ENCODE assay signal across 26 cellular contexts in the genomic region with DNA sequence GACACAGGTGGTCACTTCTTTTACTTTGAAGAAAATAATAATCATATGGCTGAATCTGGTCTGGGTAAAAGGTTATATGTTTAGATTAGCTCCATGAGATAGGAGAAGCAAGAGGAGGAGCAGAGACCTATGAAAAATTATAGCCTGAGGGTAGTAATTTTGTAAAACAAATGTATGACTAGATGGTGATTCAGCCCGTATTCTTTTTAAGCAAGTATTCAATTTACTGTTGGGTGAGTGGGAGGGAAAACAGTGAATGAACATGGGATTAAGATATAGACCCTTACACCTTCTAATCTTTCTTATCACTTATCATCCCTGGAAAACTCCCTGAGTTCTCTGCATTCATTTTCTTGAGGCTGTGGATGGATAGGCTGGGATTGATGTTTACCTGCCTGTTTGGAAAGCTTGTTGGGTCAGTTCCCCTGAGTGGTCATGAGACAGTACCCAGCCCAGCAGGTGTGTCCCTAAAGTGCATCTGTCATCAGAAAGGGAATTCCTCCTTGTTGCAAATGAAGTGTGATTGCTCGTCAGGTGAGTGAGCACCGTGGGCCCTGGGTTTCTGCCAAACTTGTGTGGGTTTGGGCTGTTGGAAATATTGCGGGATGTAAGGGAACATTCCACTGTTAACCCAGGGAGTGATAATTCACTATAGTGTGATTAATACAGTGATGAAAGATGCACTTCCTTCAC.
DNase-seq lines count a peak whose midpoint lies in the region; ATAC-seq, FAIRE-seq and TF ChIP-seq lines count a peak whose summit lies in the region.
"Had no signal": no experiment of that assay in that cellular context is flagged by ENCODE, and none has a peak within 500 bp of the region (broad histone marks: within the 10 kb centered on the region; RNA-seq: fewer than 3 reads in every experiment).

No MANE protein-coding gene starts in this region.

- H3K79me2 ChIP-seq in PC-3 (ENCODE audit: low read length): no peaks in the 10 kb centered on the region

- peak overlapping the region; percentile 14; the same call in 1 of the 2 replicates for H3K27ac ChIP-seq in PC-3 (ENCODE audit: low read length)
- H3K27ac ChIP-seq: ascending aorta, gastroesophageal sphincter, KMS-11, left lung, neutrophil, psoas muscle, sigmoid colon, thoracic aorta had no signal

- no peak for TF ChIP-seq POLR2A in H54 (IDR thresholded peaks at IDR 0.05; ENCODE audit: low read depth, low read length)

- H3K4me1 ChIP-seq in PC-3 (ENCODE audit: insufficient read depth, low read length): peaks cover 18% of the 10 kb centered on the region
- H3K4me1 ChIP-seq: ascending aorta, gastroesophageal sphincter, HAP-1, left lung, psoas muscle, sigmoid colon had no signal

- no TSS peak for BruUV-seq in PC-3 (replicated peaks; lab: Mats Ljungman, UMichigan)

- H3K9ac ChIP-seq in PC-3 (ENCODE audit: low read length): no peak overlapping the region
- H3K9ac ChIP-seq: KMS-11 had no signal

- H3K4me3 ChIP-seq in PC-3 (ENCODE audit: low read length): no peak overlapping the region
- H3K4me3 ChIP-seq: ascending aorta, gastroesophageal sphincter, HAP-1, left lung, psoas muscle, sigmoid colon, thoracic aorta had no signal

- H3K9me3 ChIP-seq in PC-3 (ENCODE audit: low read length): no peaks in the 10 kb centered on the region
- H3K9me3 ChIP-seq: HAP-1, neutrophil, thoracic aorta had no signal

- H3F3A ChIP-seq in PC-3 (ENCODE audit: low read length, unreplicated experiment): no peaks in the 10 kb centered on the region

- no peak overlapping the region for H2AFZ ChIP-seq in PC-3 (ENCODE audit: low read length)

- H4K20me1 ChIP-seq in PC-3 (ENCODE audit: low read length): 0 out of 2 replicates have a peak, but pooled peaks cover 3% of the 10 kb centered on the region

- H3K4me2 ChIP-seq in PC-3 (ENCODE audit: low read length): peak overlapping the region; percentile 33
- H3K4me2 ChIP-seq: KMS-11 had no signal

- intact Hi-C loops in PC-3 (cut with micrococcal nuclease): no loop called here
- intact Hi-C loops in posterior cingulate gyrus (cut with DNase I): no loop called here

- no peak for TF ChIP-seq CTCF in PC-3 (conservative IDR thresholded peaks at IDR 0.05; ENCODE audit: low read depth, low read length)

- FAIRE-seq in H54 (lab: Jason Lieb, UNC): peak; percentile 74

- POLR2A ChIA-PET in PC-3 (lab: Charles Lee; ENCODE audit: unreplicated experiment): no interaction called here

- H3K36me3 ChIP-seq in PC-3 (ENCODE audit: low read depth, low read length): no peaks in the 10 kb centered on the region
- H3K36me3 ChIP-seq: ascending aorta, gastroesophageal sphincter, HAP-1, left lung, neutrophil, sigmoid colon, thoracic aorta had no signal

- DNase-seq in COLO668 (lab: John Stamatoyannopoulos, UW; ENCODE audit: unreplicated experiment) (peak; percentile 77), H54 (ENCODE audit: insufficient read length, low spot score) (no peak), PC-3 (peak; percentile 86), posterior cingulate gyrus (no peak), KG1 (lab: John Stamatoyannopoulos, UW) (no peak), NCI-H82 treated with DMSO at 0.1 percent for 48 hours (lab: John Stamatoyannopoulos, UW; ENCODE audit: unreplicated experiment) (no peak)
- DNase-seq in activated CD8-positive, alpha-beta memory T cell treated with anti-CD3 and anti-CD28 coated beads, Interleukin-2, amount 50 U/mL, for 4 hours: no peak
- DNase-seq: activated CD4-positive, alpha-beta T cell treated with anti-CD3 and anti-CD28 coated beads for 4 hours; activated effector memory CD4-positive, alpha-beta T cell treated with anti-CD3 and anti-CD28 coated beads, Interleukin-2, amount 50 U/mL, for 16 hours; activated naive CD8-positive, alpha-beta T cell treated with anti-CD3 and anti-CD28 coated beads for 36 hours; CD4-positive, alpha-beta memory T cell; left lung; naive B cell; NCI-H146; NCI-H526 treated with DMSO at 0.1 percent for 48 hours; psoas muscle; Right ventricle myocardium superior; sigmoid colon; stimulated activated naive CD8-positive, alpha-beta T cell treated with anti-CD3 and anti-CD28 coated beads, Interleukin-15, Interleukin-2, amounts not matched to agents 100 U/mL and 50 U/mL, for 24 hours had no signal

- peaks cover 8% of the 10 kb centered on the region; the same call in 1 of the 2 replicates for H3K27me3 ChIP-seq in PC-3 (ENCODE audit: low read length)
- H3K27me3 ChIP-seq: ascending aorta, gastroesophageal sphincter, left lung, neutrophil, sigmoid colon had no signal

- ATAC-seq in PC-3 (peak; percentile 81), esophagus mucosa (peak; percentile 51)
- ATAC-seq: gastroesophageal sphincter; left lung; psoas muscle; stimulated activated naive CD8-positive, alpha-beta T cell treated with anti-CD3 and anti-CD28 coated beads, Interleukin-15, Interleukin-2, amounts not matched to agents 100 U/mL and 50 U/mL, for 24 hours had no signal

- H3K9me2 ChIP-seq in PC-3 (replicated peaks; ENCODE audit: low read length): no peaks in the 10 kb centered on the region

- CTCF ChIA-PET in PC-3 (lab: Charles Lee): no interaction called here

Comparison
In these comparisons a context has a peak if more than half of its experiments do, and no peak if none do; other contexts are left out.
1. DNase-seq: peak in COLO668 (single experiment) and PC-3 (single experiment); none in H54 (single experiment), posterior cingulate gyrus (0 of 10), activated CD8-positive, alpha-beta memory T cell treated with anti-CD3 and anti-CD28 coated beads, Interleukin-2, amount 50 U/mL, for 4 hours (single experiment), KG1 (single experiment) and NCI-H82 treated with DMSO at 0.1 percent for 48 hours (single experiment).